Comparison of ENCODE assay signal across 8 cellular contexts in genomic region chr12:75511116-75512048, GRCh38. TPM values are rescaled to one million over a fixed set of nuclear protein-coding genes. Genes with fewer than 3 reads are reported as not detected.
DNase-seq lines count a peak whose midpoint lies in the region; ATAC-seq and TF ChIP-seq lines count a peak whose summit lies in the region.

Gene KRR1, minus strand, starts transcription at chr12:75511609. Its CDS starts 12 bp downstream, at chr12:75511597.

- TF ChIP-seq POLR2A in ovary (IDR thresholded peaks at IDR 0.05) (no peak), thyroid gland (IDR thresholded peaks at IDR 0.05) (peak in 1 of 2 donors; percentile 47)

- intact Hi-C loops in Right ventricle myocardium inferior (cut with DNase I): loop anchor here (5.0 to 10.0 kb wide), 3 partner anchors 119 to 1046 kb away; partner anchors contain the start of genes BBS10, GLIPR1L2 and OSBPL8
- intact Hi-C loops in ovary (cut with DNase I): loop anchor here in 1 of 4 donors (5.0 kb wide), 1 partner anchor 521 kb away; the partner anchor contains the start of gene PHLDA1
- intact Hi-C loops in thyroid gland (cut with DNase I): no loop called here

- no peaks in the 10 kb centered on the region for H3K27me3 Mint-ChIP-seq in activated naive CD8-positive, alpha-beta T cell treated with anti-CD3 and anti-CD28 coated beads, Interleukin-2, amount 50 U/mL, for 24 hours

- H3K9me3 ChIP-seq in ovary: no peaks in the 10 kb centered on the region
- no peaks in the 10 kb centered on the region for H3K9me3 ChIP-seq in thyroid gland

- 3% methylated on average over 47 of the region's 47 CpGs for WGBS in ovary, 3 donors
- 4% methylated on average over 47 of the region's 47 CpGs for WGBS in thyroid gland, 2 donors

- no peak for TF ChIP-seq EP300 in ovary (IDR thresholded peaks at IDR 0.05)

- peaks cover 24% of the 10 kb centered on the region for H3K36me3 Mint-ChIP-seq in activated naive CD8-positive, alpha-beta T cell treated with anti-CD3 and anti-CD28 coated beads, Interleukin-2, amount 50 U/mL, for 24 hours (ENCODE audit: low read depth)

- H3K36me3 ChIP-seq in ovary (no peaks in the 10 kb centered on the region), thyroid gland (no peaks in the 10 kb centered on the region)

- H3K27ac ChIP-seq in ovary (peak within 1 kb of the TSS in 1 of 2 donors; percentile 15), thyroid gland (peak within 1 kb of the TSS in 2 of 3 donors; percentile 55 to 71)

- H3K4me1 Mint-ChIP-seq in activated naive CD8-positive, alpha-beta T cell treated with anti-CD3 and anti-CD28 coated beads, Interleukin-2, amount 50 U/mL, for 24 hours: peaks cover 37% of the 10 kb centered on the region

- H3K4me3 ChIP-seq in GM12865 (ENCODE audit: low read depth, low read length) (peak within 1 kb of the TSS; percentile 82), ovary (peak within 1 kb of the TSS; percentile 74), thyroid gland (replicated peaks in 1 of 3) (peak within 1 kb of the TSS; percentile 38 to 71 (median 54))

- no peaks in the 10 kb centered on the region for H3K9me3 Mint-ChIP-seq in activated naive CD8-positive, alpha-beta T cell treated with anti-CD3 and anti-CD28 coated beads, Interleukin-2, amount 50 U/mL, for 24 hours

- DNase-seq in GM12865 (ENCODE audit: low read depth) (peak; percentile 97), NCI-H1417 treated with DMSO at 0.1 percent for 48 hours (lab: John Stamatoyannopoulos, UW) (peak; percentile 99), SW480 (ENCODE audit: low spot score) (peak; percentile 98), Right ventricle myocardium inferior (ENCODE audit: missing footprints) (peak; percentile 92), ovary (peak; percentile 86 to 92 (median 89)), thyroid gland (peak; percentile 93 to 94)
- peak; percentile 85 for DNase-seq in activated naive CD8-positive, alpha-beta T cell treated with anti-CD3 and anti-CD28 coated beads, Interleukin-2, amount 50 U/mL, for 24 hours

- ATAC-seq in HG02763 (IDR thresholded peaks at IDR 0.05; ENCODE audit: unreplicated experiment): peak; percentile 97
- ATAC-seq in activated naive CD8-positive, alpha-beta T cell treated with anti-CD3 and anti-CD28 coated beads, Interleukin-2, amount 50 U/mL, for 24 hours: peak; percentile 96
- peak; percentile 99 for ATAC-seq in Right ventricle myocardium inferior

- TF ChIP-seq CTCF in GM12865 (IDR thresholded peaks at IDR 0.05; ENCODE audit: insufficient read depth, low read depth, low read length, missing control alignments): no peak
- TF ChIP-seq CTCF in ovary (IDR thresholded peaks at IDR 0.05): peak in 2 of 3 donors; percentile 10
- peak in 2 of 6 experiments; percentile 16 to 26 for TF ChIP-seq CTCF in thyroid gland (IDR thresholded peaks at IDR 0.05)

- peaks cover 1% of the 10 kb centered on the region for H3K4me1 ChIP-seq in ovary (ENCODE audit: insufficient read depth)
- H3K4me1 ChIP-seq in thyroid gland: peaks cover 11% of the 10 kb centered on the region in 2 donors

- H3K27me3 ChIP-seq in ovary (no peaks in the 10 kb centered on the region), thyroid gland (no peaks in the 10 kb centered on the region)

- H3K27ac Mint-ChIP-seq in activated naive CD8-positive, alpha-beta T cell treated with anti-CD3 and anti-CD28 coated beads, Interleukin-2, amount 50 U/mL, for 24 hours: peak within 1 kb of the TSS; percentile 98

- peak within 1 kb of the TSS; percentile 100 for H3K4me3 Mint-ChIP-seq in activated naive CD8-positive, alpha-beta T cell treated with anti-CD3 and anti-CD28 coated beads, Interleukin-2, amount 50 U/mL, for 24 hours

RNA-seq across cellular contexts. Expression of gene KRR1, which starts in this region (rescaled TPM):
- 31.1 TPM for total RNA-seq in Right ventricle myocardium inferior
- total RNA-seq in ovary: 10 to 100 TPM; 26.2 to 69.1 (median 48.7) TPM
- polyA plus RNA-seq in ovary: 10 to 100 TPM; 12.1 to 29.0 TPM
- 10 to 100 TPM; 32.0 to 52.8 (median 44.1) TPM for total RNA-seq in thyroid gland
